7 cellular contexts compared by ENCODE assay signal in genomic region chr16:75432828-75433731, GRCh38. TPM values are rescaled to one million over a fixed set of nuclear protein-coding genes. Genes with fewer than 3 reads are reported as not detected.
A peak's percentile ranks its signal among the peaks of the same experiment; 100 is the strongest.
DNase-seq lines count a peak whose midpoint lies in the region; ATAC-seq and TF ChIP-seq lines count a peak whose summit lies in the region.

Gene CFDP1, minus strand, starts transcription at chr16:75433503. Its CDS starts 151 bp downstream, at chr16:75433352.

- in situ Hi-C loops in astrocyte of the cerebellum (cut with HindIII; ENCODE audit: low sequenced_read_pairs) = no loop called here

- H3K4me3 ChIP-seq in astrocyte of the cerebellum (ENCODE audit: low read depth, low read length) = peak within 1 kb of the TSS; percentile 95

- TF ChIP-seq CTCF in astrocyte of the cerebellum (IDR thresholded peaks at IDR 0.05; ENCODE audit: low read depth, low read length, missing control alignments) = no peak

- DNase-seq in NCI-H2029 (lab: John Stamatoyannopoulos, UW) (peak; percentile 66), T-helper 22 cell (ENCODE audit: low read depth) (peak; percentile 92), astrocyte of the cerebellum (ENCODE audit: low read depth) (peak; percentile 85), hepatic stellate cell (ENCODE audit: low spot score) (peak; percentile 98), renal cortical epithelial cell (ENCODE audit: low read depth) (peak; percentile 82)

- ATAC-seq in GM18502 (IDR thresholded peaks at IDR 0.05; ENCODE audit: poor library complexity, unreplicated experiment) (peak; percentile 92), HG02970 (IDR thresholded peaks at IDR 0.05; ENCODE audit: low FRiP score, unreplicated experiment) (peak; percentile 93)

RNA-seq across cellular contexts. Expression of gene CFDP1, which starts in this region (rescaled TPM):
- 39.6 and 96.2 TPM in 2 replicates for total RNA-seq in renal cortical epithelial cell

Comparison
In these comparisons a context has a peak if more than half of its experiments do, and no peak if none do; other contexts are left out.
1. Peak in every context shown above with its lines: DNase-seq, ATAC-seq and H3K4me3 ChIP-seq.